ENCODE assay signal across 17 cellular contexts in the genomic region with DNA sequence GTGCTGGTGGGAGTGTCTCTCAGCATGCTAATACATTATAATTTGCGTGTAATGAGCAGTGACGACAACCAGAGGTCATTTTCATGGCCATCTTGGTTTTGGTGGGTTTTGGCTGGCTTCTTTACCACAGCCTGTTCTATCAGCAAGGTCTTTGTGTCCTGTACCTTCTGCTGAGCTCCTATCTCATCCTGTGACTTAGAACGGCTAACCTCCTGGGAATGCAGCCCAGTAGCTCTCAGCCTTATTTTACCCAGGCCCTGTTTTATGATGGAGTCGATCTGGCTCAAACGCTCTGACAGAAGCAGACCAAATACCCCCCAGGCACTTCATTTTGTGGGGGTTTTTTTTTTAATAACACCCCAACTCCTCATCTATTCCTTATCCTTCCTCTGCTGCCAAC.
DNase-seq lines count a peak whose midpoint lies in the region; ATAC-seq and TF ChIP-seq lines count a peak whose summit lies in the region.
"Had no signal": no experiment of that assay in that cellular context is flagged by ENCODE, and none has a peak within 500 bp of the region (broad histone marks: within the 10 kb centered on the region; RNA-seq: fewer than 3 reads in every experiment).

No MANE protein-coding gene starts in this region.

- H3K4me1 ChIP-seq in right atrium auricular region (no peaks in the 10 kb centered on the region), heart left ventricle (peaks cover 0 to 17% (median 3%) of the 10 kb centered on the region in 12 donors)
- H3K4me1 ChIP-seq: BLaER1, Caco-2, HAP-1 had no signal

- ATAC-seq in Right ventricle myocardium inferior: peak; percentile 69
- peak; percentile 67 to 86 (median 82) for ATAC-seq in heart left ventricle
- ATAC-seq in left ventricle myocardium superior: peak; percentile 95
- no peak for ATAC-seq in GM21447 (IDR thresholded peaks at IDR 0.05; ENCODE audit: unreplicated experiment)
- ATAC-seq: CD8-positive, alpha-beta T cell; GM23338 had no signal

- no peak for TF ChIP-seq POLR2A in heart left ventricle (IDR thresholded peaks at IDR 0.05)

- H3K9me3 ChIP-seq in right atrium auricular region (no peaks in the 10 kb centered on the region), heart left ventricle (peaks cover 0 to 6% (median 0%) of the 10 kb centered on the region in 12 donors)
- H3K9me3 ChIP-seq: BLaER1, Caco-2, HAP-1 had no signal

- TF ChIP-seq CTCF in right atrium auricular region (IDR thresholded peaks at IDR 0.05) (no peak), heart left ventricle (IDR thresholded peaks at IDR 0.05) (no peak)

- DNase-seq in Right ventricle myocardium inferior (ENCODE audit: missing footprints) (no peak), right atrium auricular region (ENCODE audit: low spot score) (no peak), heart left ventricle (peak in 2 of 5 donors; percentile 25 to 28), left ventricle myocardium superior (no peak), NCI-H128 (lab: John Stamatoyannopoulos, UW; ENCODE audit: unreplicated experiment) (no peak)
- DNase-seq: Caco-2; CD4-positive, CD25-positive, alpha-beta regulatory T cell; CD8-positive, alpha-beta T cell; DMS153; DND-41; HFFc6 had no signal

- H3K4me3 ChIP-seq in right atrium auricular region (no peak overlapping the region), heart left ventricle (no peak overlapping the region)
- H3K4me3 ChIP-seq: BLaER1, GM23338, HAP-1 had no signal

- H3K27ac ChIP-seq in right atrium auricular region (peak overlapping the region in 1 of 2 donors; percentile 26), heart left ventricle (peak overlapping the region in 1 of 12 donors; percentile 29)
- H3K27ac ChIP-seq: 22Rv1, BLaER1, C4-2B had no signal

- intact Hi-C loops in Right ventricle myocardium inferior (cut with DNase I) (loop anchor here (5.0 to 10.0 kb wide), 2 partner anchors 102 to 270 kb away; partner anchors contain the start of gene RARB), heart left ventricle (cut with DNase I) (loop anchor here in 1 of 10 donors (10.0 kb wide), 1 partner anchor 100 kb away; the partner anchor contains the start of gene RARB), left ventricle myocardium superior (cut with micrococcal nuclease) (no loop called here)

- H3K27me3 ChIP-seq in right atrium auricular region (no peaks in the 10 kb centered on the region), heart left ventricle (no peaks in the 10 kb centered on the region)
- H3K27me3 ChIP-seq: BLaER1 had no signal

- WGBS in heart left ventricle, 4 donors: 52 to 64% (median 56%) methylated on average over 5 of the region's 5 CpGs

- no peaks in the 10 kb centered on the region for H3K36me3 ChIP-seq in right atrium auricular region
- H3K36me3 ChIP-seq in heart left ventricle: no peaks in the 10 kb centered on the region
- H3K36me3 ChIP-seq: BLaER1, HAP-1 had no signal
